18 cellular contexts compared by ENCODE assay signal in the genomic region with DNA sequence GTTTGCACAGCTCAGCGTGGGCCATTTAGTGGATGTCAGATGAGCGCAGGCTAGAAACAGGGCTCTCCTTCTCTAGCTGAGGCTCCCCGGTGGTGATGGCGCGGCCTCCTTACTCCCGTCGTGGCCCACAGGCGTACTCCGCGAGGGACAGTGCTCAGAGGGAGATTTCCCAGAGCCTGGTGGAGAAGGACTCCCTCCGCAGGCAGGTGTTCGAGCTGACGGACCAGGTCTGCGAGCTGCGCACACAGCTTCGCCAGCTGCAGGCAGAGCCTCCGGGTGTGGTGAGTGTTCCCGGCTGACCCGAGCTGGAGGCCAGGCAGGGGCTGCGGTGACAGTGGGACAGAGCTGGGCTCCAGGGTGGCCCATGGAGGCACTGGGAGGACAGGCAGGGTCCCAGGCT. TPM values are rescaled to one million over a fixed set of nuclear protein-coding genes. Genes with fewer than 3 reads are reported as not detected.
"Had no signal": no experiment of that assay in that cellular context is flagged by ENCODE, and none has a peak within 500 bp of the region (broad histone marks: within the 10 kb centered on the region; RNA-seq: fewer than 3 reads in every experiment).

No MANE protein-coding gene starts in this region.

- DNase-seq: activated CD4-positive, alpha-beta memory T cell treated with anti-CD3 and anti-CD28 coated beads, Interleukin-2, amount 10 ng/mL, durations not matched to agents 7 days and 5 days; activated CD4-positive, alpha-beta T cell treated with anti-CD3 and anti-CD28 coated beads for 36 hours; activated gamma-delta T cell treated with Interleukin-2 at 50 U/mL for 16 hours; activated naive CD8-positive, alpha-beta T cell treated with anti-CD3 and anti-CD28 coated beads, Interleukin-2, amount 50 U/mL, for 24 hours; activated T-cell treated with anti-CD3 and anti-CD28 coated beads, Interleukin-2, amount 50 U/mL, for 48 hours; hippocampal formation; left colon; naive thymus-derived CD4-positive, alpha-beta T cell; occipital lobe; sigmoid colon; stimulated activated CD4-positive, alpha-beta T cell treated with anti-CD3 and anti-CD28 coated beads, Interleukin-2, amount 100 ng/mL, for 24 hours; stimulated activated naive CD4-positive, alpha-beta T cell treated with Interleukin-2 at 50 U/mL for 16 hours; T-helper 9 cell had no signal

- H3K36me3 ChIP-seq: ascending aorta, prostate gland, sigmoid colon, upper lobe of left lung had no signal

- H3K9me3 ChIP-seq: ascending aorta, prostate gland, sigmoid colon, upper lobe of left lung had no signal

- H3K27ac ChIP-seq: ascending aorta, sigmoid colon had no signal

- H3K36me3 Mint-ChIP-seq: naive thymus-derived CD4-positive, alpha-beta T cell had no signal

- H3K4me3 ChIP-seq: ascending aorta, lung, prostate gland, sigmoid colon had no signal

- H3K4me3 Mint-ChIP-seq: activated CD4-positive, alpha-beta memory T cell treated with anti-CD3 and anti-CD28 coated beads, Interleukin-2, amount 10 ng/mL, durations not matched to agents 7 days and 5 days; activated CD4-positive, alpha-beta T cell treated with anti-CD3 and anti-CD28 coated beads for 36 hours; activated naive CD8-positive, alpha-beta T cell treated with anti-CD3 and anti-CD28 coated beads, Interleukin-2, amount 50 U/mL, for 24 hours; naive thymus-derived CD4-positive, alpha-beta T cell had no signal

- H3K27ac Mint-ChIP-seq: activated CD4-positive, alpha-beta memory T cell treated with anti-CD3 and anti-CD28 coated beads, Interleukin-2, amount 10 ng/mL, durations not matched to agents 7 days and 5 days; activated CD4-positive, alpha-beta T cell treated with anti-CD3 and anti-CD28 coated beads for 36 hours; activated naive CD8-positive, alpha-beta T cell treated with anti-CD3 and anti-CD28 coated beads, Interleukin-2, amount 50 U/mL, for 24 hours had no signal

- H3K4me1 ChIP-seq: ascending aorta, sigmoid colon had no signal

- H3K4me1 Mint-ChIP-seq: activated CD4-positive, alpha-beta memory T cell treated with anti-CD3 and anti-CD28 coated beads, Interleukin-2, amount 10 ng/mL, durations not matched to agents 7 days and 5 days; activated CD4-positive, alpha-beta T cell treated with anti-CD3 and anti-CD28 coated beads for 36 hours; activated naive CD8-positive, alpha-beta T cell treated with anti-CD3 and anti-CD28 coated beads, Interleukin-2, amount 50 U/mL, for 24 hours had no signal

- H3K9me3 Mint-ChIP-seq: activated naive CD8-positive, alpha-beta T cell treated with anti-CD3 and anti-CD28 coated beads, Interleukin-2, amount 50 U/mL, for 24 hours; naive thymus-derived CD4-positive, alpha-beta T cell had no signal

- H3K27me3 ChIP-seq: ascending aorta, upper lobe of left lung had no signal

RNA-seq across cellular contexts. Expression of gene CARD14, which starts 21.4 kb away (rescaled TPM):
- total RNA-seq: activated CD4-positive, alpha-beta memory T cell treated with anti-CD3 and anti-CD28 coated beads, Interleukin-2, amount 10 ng/mL, durations not matched to agents 7 days and 5 days; activated CD4-positive, alpha-beta T cell treated with anti-CD3 and anti-CD28 coated beads for 36 hours; cardiac septum; sigmoid colon had no signal
- polyA plus RNA-seq: naive thymus-derived CD4-positive, alpha-beta T cell had no signal
